ENCODE assay signal across 17 cellular contexts in genomic region chr15:23855260-23855659, GRCh38.
"Had no signal": no experiment of that assay in that cellular context is flagged by ENCODE, and none has a peak within 500 bp of the region (broad histone marks: within the 10 kb centered on the region; RNA-seq: fewer than 3 reads in every experiment).

No MANE protein-coding gene starts in this region.

- ATAC-seq: activated T-cell treated with anti-CD3 and anti-CD28 coated beads, Interleukin-2, amount 50 U/mL, for 4 hours; left lung; right lobe of liver; stimulated activated memory B cell treated with anti-CD40 and anti-IgM and Interleukin-4, amounts not matched to agents 10 μg/mL and 1 μg/mL and 100 μg/mL, for 72 hours; upper lobe of right lung had no signal

- H3K27me3 ChIP-seq: pancreas, right lobe of liver, upper lobe of right lung had no signal

- H3K4me1 Mint-ChIP-seq: stimulated activated memory B cell treated with anti-CD40 and anti-IgM and Interleukin-4, amounts not matched to agents 10 μg/mL and 1 μg/mL and 100 μg/mL, for 72 hours had no signal

- H3K36me3 ChIP-seq: left lung, pancreas, right lobe of liver, spleen, upper lobe of right lung had no signal

- H3K4me3 ChIP-seq: dorsolateral prefrontal cortex, left lung, pancreas, right lobe of liver, spleen, upper lobe of right lung had no signal

- H3K9me3 Mint-ChIP-seq: activated naive CD4-positive, alpha-beta T cell treated with anti-CD3 and anti-CD28 coated beads for 36 hours; stimulated activated memory B cell treated with anti-CD40 and anti-IgM and Interleukin-4, amounts not matched to agents 10 μg/mL and 1 μg/mL and 100 μg/mL, for 72 hours had no signal

- H3K27ac ChIP-seq: dorsolateral prefrontal cortex, left lung, pancreas, right lobe of liver, upper lobe of right lung had no signal

- H3K4me1 ChIP-seq: left lung, pancreas, right lobe of liver, spleen, upper lobe of right lung had no signal

- H3K9me3 ChIP-seq: left lung, pancreas, right lobe of liver, upper lobe of right lung had no signal

- H3K27ac Mint-ChIP-seq: activated naive CD4-positive, alpha-beta T cell treated with anti-CD3 and anti-CD28 coated beads for 36 hours; stimulated activated memory B cell treated with anti-CD40 and anti-IgM and Interleukin-4, amounts not matched to agents 10 μg/mL and 1 μg/mL and 100 μg/mL, for 72 hours had no signal

- H3K27me3 Mint-ChIP-seq: stimulated activated memory B cell treated with anti-CD40 and anti-IgM and Interleukin-4, amounts not matched to agents 10 μg/mL and 1 μg/mL and 100 μg/mL, for 72 hours had no signal

- DNase-seq: activated CD4-positive, alpha-beta T cell treated with anti-CD3 and anti-CD28 coated beads, Interleukin-2, amount 50 U/mL, for 1 hour; activated CD8-positive, alpha-beta memory T cell treated with anti-CD3 and anti-CD28 coated beads, Interleukin-2, amount 50 U/mL, for 4 hours; activated naive CD4-positive, alpha-beta T cell treated with anti-CD3 and anti-CD28 coated beads for 36 hours; activated T-cell treated with anti-CD3 and anti-CD28 coated beads, Interleukin-2, amount 50 U/mL, for 4 hours; caudate nucleus; dorsolateral prefrontal cortex; foreskin fibroblast; hippocampal formation; left lung; mammary epithelial cell; pancreas; right lobe of liver; spleen; stimulated activated CD4-positive, alpha-beta T cell treated with anti-CD3 and anti-CD28 coated beads, Interleukin-4, amount 100 ng/mL, for 4 hours; T1000; upper lobe of right lung had no signal

- H3K4me3 Mint-ChIP-seq: activated naive CD4-positive, alpha-beta T cell treated with anti-CD3 and anti-CD28 coated beads for 36 hours; activated T-cell treated with anti-CD3 and anti-CD28 coated beads, Interleukin-2, amount 50 U/mL, for 4 hours; stimulated activated memory B cell treated with anti-CD40 and anti-IgM and Interleukin-4, amounts not matched to agents 10 μg/mL and 1 μg/mL and 100 μg/mL, for 72 hours had no signal

- H3K36me3 Mint-ChIP-seq: stimulated activated memory B cell treated with anti-CD40 and anti-IgM and Interleukin-4, amounts not matched to agents 10 μg/mL and 1 μg/mL and 100 μg/mL, for 72 hours had no signal
